ENCODE assay signal across 8 cellular contexts in the genomic region with DNA sequence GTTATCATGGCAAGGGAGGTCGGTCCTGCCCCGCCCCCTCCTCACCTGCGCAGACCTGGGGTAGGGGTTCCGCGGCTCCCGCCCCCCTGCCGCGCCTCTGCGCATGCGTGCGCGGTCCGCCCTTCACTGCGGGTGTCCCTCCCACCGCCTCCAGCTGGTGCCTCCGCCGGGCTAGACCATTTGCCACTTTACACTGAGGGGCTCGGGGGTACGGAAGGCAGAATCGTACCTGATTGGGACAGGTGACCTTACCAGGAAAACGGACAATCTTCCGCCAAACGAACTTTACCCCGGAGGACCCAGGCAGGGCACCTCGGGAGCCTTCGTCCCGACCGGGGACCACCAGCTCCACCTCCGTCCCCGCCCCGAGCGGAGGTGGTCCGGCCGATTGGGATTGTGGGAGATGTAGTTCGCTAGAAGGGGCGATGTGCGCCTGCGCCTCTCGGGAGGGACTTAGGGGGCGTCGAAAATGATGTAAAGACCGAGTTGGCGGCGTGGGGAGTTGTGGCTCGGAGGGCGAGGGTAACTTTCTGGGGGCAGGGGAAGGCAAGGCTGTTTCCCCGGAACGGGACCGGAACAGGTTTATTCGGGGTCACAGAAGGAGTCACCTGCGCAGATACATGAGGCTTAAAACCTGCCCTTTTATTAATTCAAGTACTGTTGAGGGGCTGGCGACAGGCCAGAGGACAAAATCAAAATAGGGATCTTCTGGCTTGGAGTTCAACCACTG. TPM values are rescaled to one million over a fixed set of nuclear protein-coding genes. Genes with fewer than 3 reads are reported as not detected.
DNase-seq lines count a peak whose midpoint lies in the region; ATAC-seq and TF ChIP-seq lines count a peak whose summit lies in the region.

A gene with protein sequence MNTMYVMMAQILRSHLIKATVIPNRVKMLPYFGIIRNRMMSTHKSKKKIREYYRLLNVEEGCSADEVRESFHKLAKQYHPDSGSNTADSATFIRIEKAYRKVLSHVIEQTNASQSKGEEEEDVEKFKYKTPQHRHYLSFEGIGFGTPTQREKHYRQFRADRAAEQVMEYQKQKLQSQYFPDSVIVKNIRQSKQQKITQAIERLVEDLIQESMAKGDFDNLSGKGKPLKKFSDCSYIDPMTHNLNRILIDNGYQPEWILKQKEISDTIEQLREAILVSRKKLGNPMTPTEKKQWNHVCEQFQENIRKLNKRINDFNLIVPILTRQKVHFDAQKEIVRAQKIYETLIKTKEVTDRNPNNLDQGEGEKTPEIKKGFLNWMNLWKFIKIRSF (minus strand): TSS at position 344 of the 730 bp plus-strand sequence. CDS start 2,323 bp downstream, outside the sequence.

- peak; percentile 55 for TF ChIP-seq POLR2A in GM19099 (IDR thresholded peaks at IDR 0.05; ENCODE audit: extremely low read depth, insufficient read length, low read depth)

- H3K4me1 Mint-ChIP-seq in activated CD4-positive, alpha-beta T cell treated with anti-CD3 and anti-CD28 coated beads for 36 hours, result peaks cover 9% of the 10 kb centered on the region

- H3K27me3 Mint-ChIP-seq in activated CD4-positive, alpha-beta T cell treated with anti-CD3 and anti-CD28 coated beads for 36 hours, result no peaks in the 10 kb centered on the region

- peak within 1 kb of the TSS; percentile 93 for H3K27ac ChIP-seq in cingulate gyrus (ENCODE audit: low read depth, low read length)

- POLR2A ChIA-PET in activated CD4-positive, alpha-beta T cell treated with anti-CD3 and anti-CD28 coated beads for 36 hours (lab: Charles Lee), result interaction anchor here (1.2 to 2.3 kb wide), 4 partner anchors 10 to 167 kb away, joined by 3 to 43 read pairs (median 3); a partner anchor contains a TSS

- H3K27ac Mint-ChIP-seq in activated CD4-positive, alpha-beta T cell treated with anti-CD3 and anti-CD28 coated beads for 36 hours, result peak within 1 kb of the TSS; percentile 91

- H3K4me3 Mint-ChIP-seq in activated CD4-positive, alpha-beta T cell treated with anti-CD3 and anti-CD28 coated beads for 36 hours, result peak within 1 kb of the TSS; percentile 87

- peak; percentile 95 for ATAC-seq in HG03378 (IDR thresholded peaks at IDR 0.05; ENCODE audit: unreplicated experiment)
- peak; percentile 99 for ATAC-seq in activated CD4-positive, alpha-beta T cell treated with anti-CD3 and anti-CD28 coated beads for 36 hours

- H3K9me3 Mint-ChIP-seq in activated CD4-positive, alpha-beta T cell treated with anti-CD3 and anti-CD28 coated beads for 36 hours (ENCODE audit: low read depth), result no peaks in the 10 kb centered on the region

- intact Hi-C loops in activated CD4-positive, alpha-beta T cell treated with anti-CD3 and anti-CD28 coated beads for 36 hours (cut with DNase I, micrococcal nuclease), result loop anchor here (1.0 to 5.0 kb wide), 7 partner anchors 11 to 879 kb away; a partner anchor contains a TSS

- CTCF ChIA-PET in activated CD4-positive, alpha-beta T cell treated with anti-CD3 and anti-CD28 coated beads for 36 hours (lab: Charles Lee), result interaction anchor here (0.6 to 1.8 kb wide), 7 partner anchors 11 to 1746 kb away, joined by 3 to 17 read pairs (median 3); a partner anchor contains a TSS

- DNase-seq in Ammon's horn (ENCODE audit: low spot score) (peak; percentile 96), NCI-H510A (lab: John Stamatoyannopoulos, UW) (peak; percentile 78), kidney tubule cell (ENCODE audit: low spot score) (peak; percentile 92)
- peak; percentile 95 for DNase-seq in activated CD4-positive, alpha-beta T cell treated with anti-CD3 and anti-CD28 coated beads for 36 hours
- DNase-seq in stimulated activated CD4-positive, alpha-beta T cell treated with anti-CD3 and anti-CD28 coated beads, Interleukin-1b, Interleukin-23, amount 100 ng/mL, for 24 hours (ENCODE audit: low read depth in 4 of 4, low spot score in 1 of 4), result peak; percentile 85 to 90 (median 87)

- no peaks in the 10 kb centered on the region for H3K36me3 Mint-ChIP-seq in activated CD4-positive, alpha-beta T cell treated with anti-CD3 and anti-CD28 coated beads for 36 hours (ENCODE audit: low read depth)

RNA-seq across cellular contexts. Expression of the gene that starts here (rescaled TPM):
- under 1 TPM; 0.37 to 0.43 TPM for total RNA-seq in activated CD4-positive, alpha-beta T cell treated with anti-CD3 and anti-CD28 coated beads for 36 hours

Comparison
In these comparisons a context has a peak if more than half of its experiments do, and no peak if none do; other contexts are left out.
1. Peak in every context shown above with its lines: DNase-seq, ATAC-seq and H3K27ac ChIP-seq.
2. Peak in DNase-seq and ATAC-seq in activated CD4-positive, alpha-beta T cell treated with anti-CD3 and anti-CD28 coated beads for 36 hours; RNA of the gene not detected or under 1 TPM.